Comparison of ENCODE assay signal across 11 cellular contexts in the genomic region with DNA sequence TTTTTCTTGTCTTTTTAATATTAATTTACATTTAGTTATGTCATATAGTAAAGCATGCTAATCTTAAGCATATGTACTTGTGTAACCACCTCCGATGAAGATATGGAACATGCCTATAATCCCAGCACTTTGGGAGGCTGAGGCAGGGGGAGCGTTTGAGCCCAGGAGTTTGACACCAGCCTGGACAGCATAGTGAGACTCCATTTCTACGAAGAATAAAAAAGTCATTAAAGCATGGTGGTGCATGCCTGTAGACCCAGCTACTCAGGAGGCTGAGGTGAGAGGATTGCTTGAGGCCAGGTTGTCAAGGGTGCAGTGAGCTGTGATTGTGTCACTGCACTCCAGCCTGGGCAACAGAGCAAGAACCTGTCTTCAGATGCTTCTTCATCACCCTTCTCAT.
"Had no signal": no experiment of that assay in that cellular context is flagged by ENCODE, and none has a peak within 500 bp of the region (broad histone marks: within the 10 kb centered on the region; RNA-seq: fewer than 3 reads in every experiment).

No MANE protein-coding gene starts in this region.

- H3K27ac ChIP-seq: GM23248 had no signal

- H3K9me3 Mint-ChIP-seq: GM23338, H9 had no signal

- ATAC-seq: GM23338, HCT116 had no signal

- H2AFZ ChIP-seq: GM23248, GM23338 had no signal

- H3K9ac ChIP-seq: GM23248 had no signal

- H3K4me3 ChIP-seq: GM23248, GM23338, HAP-1 had no signal

- H3K36me3 ChIP-seq: HAP-1 had no signal

- H3K4me1 ChIP-seq: HAP-1 had no signal

- H3K4me3 Mint-ChIP-seq: GM23338, H9, HFFc6 had no signal

- H3K4me2 ChIP-seq: GM23338 had no signal

- H3K9me3 ChIP-seq: HAP-1 had no signal

- FAIRE-seq: H1, H54 had no signal

- DNase-seq: GM23248, GOT3, H7, H9, HCEC 1CT, HFFc6 had no signal

- H3K27ac Mint-ChIP-seq: GM23338, H9, HFFc6 had no signal
